Comparison of ENCODE assay signal across 8 cellular contexts in the genomic region with DNA sequence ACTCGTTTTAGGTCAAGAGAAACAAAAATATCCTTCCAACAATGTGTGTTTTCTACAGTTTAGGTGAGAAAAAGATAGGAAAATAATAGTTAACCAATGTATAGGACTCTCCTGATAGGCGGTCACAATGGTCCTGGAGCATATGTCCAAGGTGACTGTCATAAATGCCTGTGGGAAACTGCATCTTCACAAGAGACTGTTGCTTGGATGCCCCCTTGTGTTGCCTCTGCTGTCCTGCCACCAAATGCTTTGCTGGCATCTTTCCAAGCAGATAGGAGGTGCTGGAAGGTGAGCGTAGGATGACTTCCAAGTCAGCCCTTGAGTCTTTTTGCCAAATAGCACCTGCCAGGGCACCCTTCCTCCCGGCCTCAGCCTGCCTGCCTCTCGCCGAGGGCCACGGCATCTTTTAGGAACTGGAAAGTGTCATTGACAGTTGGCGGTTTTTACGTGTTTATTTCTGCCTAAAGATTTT. TPM values are rescaled to one million over a fixed set of nuclear protein-coding genes. Genes with fewer than 3 reads are reported as not detected.
DNase-seq lines count a peak whose midpoint lies in the region; ATAC-seq and TF ChIP-seq lines count a peak whose summit lies in the region.

No MANE protein-coding gene starts in this region.

- H3K27ac ChIP-seq in DND-41 (ENCODE audit: low read length) = peak overlapping the region; percentile 69

- peak overlapping the region; percentile 86 for H3K4me3 Mint-ChIP-seq in T-helper 1 cell treated with Interleukin-12 subunit alpha and Interleukin-12 subunit beta and Interleukin-4 antibody, amounts not matched to agents 30 μg/mL and 1 μg/mL, for 36 hours
- no peak overlapping the region for H3K4me3 Mint-ChIP-seq in MCF 10A (ENCODE audit: unreplicated experiment)

- DNase-seq in DND-41 (peak; percentile 69), MCF 10A (ENCODE audit: unreplicated experiment) (peak; percentile 81), left lobe of liver (ENCODE audit: low spot score) (peak; percentile 76)
- peak; percentile 51 for DNase-seq in stimulated activated naive CD8-positive, alpha-beta T cell treated with anti-CD3 and anti-CD28 coated beads, Interleukin-15, Interleukin-2, amounts not matched to agents 100 U/mL and 50 U/mL, for 24 hours

- no TSS peak for BruUV-seq in MCF 10A (replicated peaks; lab: Mats Ljungman, UMichigan)

- peak overlapping the region; percentile 88 for H3K27ac Mint-ChIP-seq in T-helper 1 cell treated with Interleukin-12 subunit alpha and Interleukin-12 subunit beta and Interleukin-4 antibody, amounts not matched to agents 30 μg/mL and 1 μg/mL, for 36 hours
- H3K27ac Mint-ChIP-seq in MCF 10A (ENCODE audit: low read depth, unreplicated experiment) = peak overlapping the region; percentile 50

- H3K4me1 ChIP-seq in DND-41 (ENCODE audit: insufficient read depth, low read length) = peaks cover 25% of the 10 kb centered on the region

- H3K9me3 Mint-ChIP-seq in T-helper 1 cell treated with Interleukin-12 subunit alpha and Interleukin-12 subunit beta and Interleukin-4 antibody, amounts not matched to agents 30 μg/mL and 1 μg/mL, for 36 hours = no peaks in the 10 kb centered on the region
- no peaks in the 10 kb centered on the region for H3K9me3 Mint-ChIP-seq in MCF 10A (ENCODE audit: unreplicated experiment)

- POLR2A ChIA-PET in MCF 10A (lab: Yijun Ruan, JAX) = interaction anchor here (0.6 kb wide), 1 partner anchor 153 kb away, joined by 3 read pairs; no protein-coding TSS in a partner anchor

- ATAC-seq in DND-41 (ENCODE audit: insufficient read depth, low read depth) (peak; percentile 43), left lobe of liver (peak; percentile 88), HG03095 (IDR thresholded peaks at IDR 0.05; ENCODE audit: unreplicated experiment) (no peak), HG03025 (IDR thresholded peaks at IDR 0.05; ENCODE audit: low FRiP score, unreplicated experiment) (no peak)
- peak; percentile 14 for ATAC-seq in stimulated activated naive CD8-positive, alpha-beta T cell treated with anti-CD3 and anti-CD28 coated beads, Interleukin-15, Interleukin-2, amounts not matched to agents 100 U/mL and 50 U/mL, for 24 hours

- intact Hi-C loops in MCF 10A (cut with micrococcal nuclease) = no loop called here

- peak overlapping the region; percentile 60 for H3K4me2 ChIP-seq in DND-41 (ENCODE audit: insufficient read depth, low read length)

- peaks cover 21% of the 10 kb centered on the region for H3K36me3 Mint-ChIP-seq in T-helper 1 cell treated with Interleukin-12 subunit alpha and Interleukin-12 subunit beta and Interleukin-4 antibody, amounts not matched to agents 30 μg/mL and 1 μg/mL, for 36 hours (ENCODE audit: low read depth)
- peaks cover 10% of the 10 kb centered on the region for H3K36me3 Mint-ChIP-seq in MCF 10A (ENCODE audit: insufficient read depth, unreplicated experiment)

- no peaks in the 10 kb centered on the region for H3K27me3 Mint-ChIP-seq in T-helper 1 cell treated with Interleukin-12 subunit alpha and Interleukin-12 subunit beta and Interleukin-4 antibody, amounts not matched to agents 30 μg/mL and 1 μg/mL, for 36 hours (ENCODE audit: low read depth)
- H3K27me3 Mint-ChIP-seq in MCF 10A (ENCODE audit: insufficient read depth, unreplicated experiment) = no peaks in the 10 kb centered on the region

- H3K27me3 ChIP-seq in DND-41 (ENCODE audit: insufficient read depth, low read length, poor library complexity) = no peaks in the 10 kb centered on the region

- no peaks in the 10 kb centered on the region for H3K9me3 ChIP-seq in DND-41 (ENCODE audit: insufficient read depth, low read length, severe bottlenecking)

- peaks cover 47% of the 10 kb centered on the region for H3K4me1 Mint-ChIP-seq in T-helper 1 cell treated with Interleukin-12 subunit alpha and Interleukin-12 subunit beta and Interleukin-4 antibody, amounts not matched to agents 30 μg/mL and 1 μg/mL, for 36 hours (ENCODE audit: low read depth)
- H3K4me1 Mint-ChIP-seq in MCF 10A (ENCODE audit: insufficient read depth, unreplicated experiment) = peaks cover 22% of the 10 kb centered on the region

- TF ChIP-seq CTCF in DND-41 (IDR thresholded peaks at IDR 0.05; ENCODE audit: borderline replicate concordance, extremely low read depth, low read length, poor library complexity, severe bottlenecking) (peak; percentile 78), LNCAP (IDR thresholded peaks at IDR 0.05) (peak; percentile 61), MCF 10A (IDR thresholded peaks at IDR 0.05; ENCODE audit: unreplicated experiment) (peak; percentile 39)

- H3K9ac ChIP-seq in DND-41 (ENCODE audit: low read depth, low read length) = peak overlapping the region; percentile 45; the same call in 1 of the 2 replicates

- no peak overlapping the region for H2AFZ ChIP-seq in DND-41 (ENCODE audit: low read depth, low read length)

- peaks cover 50% of the 10 kb centered on the region for H3K79me2 ChIP-seq in DND-41 (ENCODE audit: insufficient read depth, low read length)

- H3K4me3 ChIP-seq in DND-41 (ENCODE audit: low read depth in 1 of 2, low read length in 2 of 2) = peak overlapping the region in 1 of 2 experiments; percentile 51; a peak in 3 of 4 replicates

- peaks cover 49% of the 10 kb centered on the region for H3K36me3 ChIP-seq in DND-41 (ENCODE audit: insufficient read depth, low read length)

- CTCF ChIA-PET in MCF 10A (lab: Yijun Ruan, JAX) = interaction anchor here (0.6 to 0.7 kb wide), 3 partner anchors 35 to 224 kb away, joined by 3 read pairs; no protein-coding TSS in a partner anchor

- peaks cover 9% of the 10 kb centered on the region; the same call in 1 of the 2 replicates for H4K20me1 ChIP-seq in DND-41 (ENCODE audit: insufficient read depth, low read length)

RNA-seq across cellular contexts. Expression of gene SACM1L, which starts 24.1 kb away (rescaled TPM):
- 39.3 and 44.5 TPM in 2 replicates for total RNA-seq in MCF 10A (2022)
- 19.7 TPM for total RNA-seq in left lobe of liver

Comparison
In these comparisons a context has a peak if more than half of its experiments do, and no peak if none do; other contexts are left out.
1. ATAC-seq: peak in DND-41 (single experiment), left lobe of liver (single experiment) and stimulated activated naive CD8-positive, alpha-beta T cell treated with anti-CD3 and anti-CD28 coated beads, Interleukin-15, Interleukin-2, amounts not matched to agents 100 U/mL and 50 U/mL, for 24 hours (single experiment); none in HG03095 (single experiment) and HG03025 (single experiment).
2. Peak in every context shown above with its lines, with median percentiles within 50 percentile points of each other: DNase-seq and CTCF ChIP-seq.